In the genomic region with DNA sequence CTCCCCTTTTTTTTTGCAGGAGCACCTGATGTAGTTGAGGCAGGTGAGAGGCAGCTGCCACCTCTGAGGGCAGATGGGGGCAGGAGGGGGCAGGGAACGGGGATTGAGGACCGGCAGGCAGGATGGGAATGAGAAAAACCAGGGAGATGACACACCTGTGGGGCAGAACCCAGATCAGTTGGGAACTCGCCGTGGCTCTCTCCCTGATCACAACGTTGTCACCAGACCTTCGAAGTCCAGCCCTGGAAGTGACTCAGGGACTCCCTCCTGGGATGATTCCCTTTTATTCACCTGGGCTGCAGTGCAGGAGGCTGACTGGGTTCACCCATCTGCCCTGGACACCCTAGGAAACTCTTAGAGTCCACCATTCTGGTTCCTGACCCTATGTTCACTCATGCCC, we compare ENCODE assay signal across 8 cellular contexts.
"Had no signal": no experiment of that assay in that cellular context is flagged by ENCODE, and none has a peak within 500 bp of the region (broad histone marks: within the 10 kb centered on the region; RNA-seq: fewer than 3 reads in every experiment).

No MANE protein-coding gene starts in this region.

- ATAC-seq: GM12878 had no signal

- H3K4me3 ChIP-seq: GM12878 had no signal

- DNase-seq: GDM1, GF-D8 had no signal

- FAIRE-seq: G401.6, GM12878, GM12891, GM12892, GM18507, GM19239 had no signal
